1 cellular context compared by ENCODE assay signal in the genomic region with DNA sequence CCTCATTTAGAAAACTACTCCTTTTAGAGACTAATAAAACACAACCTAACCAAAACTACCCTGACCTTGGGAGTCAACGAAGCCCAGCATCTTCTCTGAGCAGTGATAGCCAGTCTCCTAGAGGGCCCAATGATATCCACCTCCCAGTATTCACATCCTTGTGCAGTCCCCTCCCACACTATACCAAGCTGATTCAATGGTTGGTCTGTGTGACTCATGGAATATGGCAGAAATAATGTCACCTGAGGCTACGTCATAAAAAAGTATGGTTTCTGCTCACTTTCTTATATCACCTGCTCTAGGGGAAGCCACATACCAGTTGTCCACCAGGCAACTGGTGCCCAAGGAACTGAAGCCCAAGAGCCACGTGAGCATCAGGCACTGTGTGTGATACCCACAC.
A peak's percentile ranks its signal among the peaks of the same experiment; 100 is the strongest.
TF ChIP-seq lines count a peak whose summit lies in the region.

No MANE protein-coding gene starts in this region.

TF ChIP-seq in HEK293, 187 proteins besides CTCF, POLR2A, EP300 and RAD21:
- TF ChIP-seq ZNF223 (tag by site-specific recombination; IDR thresholded peaks at IDR 0.05) = no peak
- TF ChIP-seq, protein P1, sequence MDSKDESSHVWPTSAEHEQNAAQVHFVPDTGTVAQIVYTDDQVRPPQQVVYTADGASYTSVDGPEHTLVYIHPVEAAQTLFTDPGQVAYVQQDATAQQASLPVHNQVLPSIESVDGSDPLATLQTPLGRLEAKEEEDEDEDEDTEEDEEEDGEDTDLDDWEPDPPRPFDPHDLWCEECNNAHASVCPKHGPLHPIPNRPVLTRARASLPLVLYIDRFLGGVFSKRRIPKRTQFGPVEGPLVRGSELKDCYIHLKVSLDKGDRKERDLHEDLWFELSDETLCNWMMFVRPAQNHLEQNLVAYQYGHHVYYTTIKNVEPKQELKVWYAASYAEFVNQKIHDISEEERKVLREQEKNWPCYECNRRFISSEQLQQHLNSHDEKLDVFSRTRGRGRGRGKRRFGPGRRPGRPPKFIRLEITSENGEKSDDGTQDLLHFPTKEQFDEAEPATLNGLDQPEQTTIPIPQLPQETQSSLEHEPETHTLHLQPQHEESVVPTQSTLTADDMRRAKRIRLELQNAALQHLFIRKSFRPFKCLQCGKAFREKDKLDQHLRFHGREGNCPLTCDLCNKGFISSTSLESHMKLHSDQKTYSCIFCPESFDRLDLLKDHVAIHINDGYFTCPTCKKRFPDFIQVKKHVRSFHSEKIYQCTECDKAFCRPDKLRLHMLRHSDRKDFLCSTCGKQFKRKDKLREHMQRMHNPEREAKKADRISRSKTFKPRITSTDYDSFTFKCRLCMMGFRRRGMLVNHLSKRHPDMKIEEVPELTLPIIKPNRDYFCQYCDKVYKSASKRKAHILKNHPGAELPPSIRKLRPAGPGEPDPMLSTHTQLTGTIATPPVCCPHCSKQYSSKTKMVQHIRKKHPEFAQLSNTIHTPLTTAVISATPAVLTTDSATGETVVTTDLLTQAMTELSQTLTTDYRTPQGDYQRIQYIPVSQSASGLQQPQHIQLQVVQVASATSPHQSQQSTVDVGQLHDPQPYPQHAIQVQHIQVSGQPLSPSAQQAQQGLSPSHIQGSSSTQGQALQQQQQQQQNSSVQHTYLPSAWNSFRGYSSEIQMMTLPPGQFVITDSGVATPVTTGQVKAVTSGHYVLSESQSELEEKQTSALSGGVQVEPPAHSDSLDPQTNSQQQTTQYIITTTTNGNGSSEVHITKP (tag by site-specific recombination; IDR thresholded peaks at IDR 0.05) = 0 out of 2 replicates have a peak, but pooled peaks have one; percentile 50
